Comparison of ENCODE assay signal across 1 cellular context in the genomic region with DNA sequence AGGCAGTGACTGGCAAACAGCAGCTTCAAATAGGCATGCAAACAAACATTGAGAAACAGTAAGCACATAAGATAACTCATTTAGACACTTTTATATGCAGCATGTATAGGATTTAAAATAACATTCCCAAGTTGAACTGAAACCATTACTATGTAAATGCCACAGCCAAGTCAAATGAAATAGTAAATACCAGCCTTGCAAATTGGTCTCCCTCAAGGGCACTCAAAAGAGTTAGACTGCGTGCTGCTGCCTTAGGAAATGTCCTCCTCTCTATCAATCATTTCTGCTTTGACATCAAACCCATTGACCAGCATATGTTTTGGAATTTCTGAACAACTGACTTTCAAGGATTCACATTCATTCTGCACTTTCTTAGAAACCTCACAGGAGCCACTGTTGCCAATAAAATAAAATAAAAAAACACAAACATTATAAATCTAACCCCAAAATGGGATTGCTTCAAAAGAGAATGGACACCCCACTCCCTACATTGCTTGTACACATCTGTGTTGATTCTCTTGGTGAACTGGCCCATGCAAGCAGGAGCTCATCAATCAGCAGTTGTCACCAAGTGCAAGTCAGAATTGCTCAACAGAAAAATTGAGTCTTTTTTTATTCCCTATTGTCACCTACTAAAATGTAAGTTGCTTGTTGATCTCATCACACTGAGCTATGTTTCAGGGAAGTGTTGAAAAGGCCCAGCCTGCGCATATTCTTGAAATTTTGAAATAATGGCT.
TF ChIP-seq lines count a peak whose summit lies in the region.

No MANE protein-coding gene starts in this region.

TF ChIP-seq in WTC11, 78 proteins besides CTCF, POLR2A, EP300 and RAD21 (continued from another document):
- TF ChIP-seq, protein P1, sequence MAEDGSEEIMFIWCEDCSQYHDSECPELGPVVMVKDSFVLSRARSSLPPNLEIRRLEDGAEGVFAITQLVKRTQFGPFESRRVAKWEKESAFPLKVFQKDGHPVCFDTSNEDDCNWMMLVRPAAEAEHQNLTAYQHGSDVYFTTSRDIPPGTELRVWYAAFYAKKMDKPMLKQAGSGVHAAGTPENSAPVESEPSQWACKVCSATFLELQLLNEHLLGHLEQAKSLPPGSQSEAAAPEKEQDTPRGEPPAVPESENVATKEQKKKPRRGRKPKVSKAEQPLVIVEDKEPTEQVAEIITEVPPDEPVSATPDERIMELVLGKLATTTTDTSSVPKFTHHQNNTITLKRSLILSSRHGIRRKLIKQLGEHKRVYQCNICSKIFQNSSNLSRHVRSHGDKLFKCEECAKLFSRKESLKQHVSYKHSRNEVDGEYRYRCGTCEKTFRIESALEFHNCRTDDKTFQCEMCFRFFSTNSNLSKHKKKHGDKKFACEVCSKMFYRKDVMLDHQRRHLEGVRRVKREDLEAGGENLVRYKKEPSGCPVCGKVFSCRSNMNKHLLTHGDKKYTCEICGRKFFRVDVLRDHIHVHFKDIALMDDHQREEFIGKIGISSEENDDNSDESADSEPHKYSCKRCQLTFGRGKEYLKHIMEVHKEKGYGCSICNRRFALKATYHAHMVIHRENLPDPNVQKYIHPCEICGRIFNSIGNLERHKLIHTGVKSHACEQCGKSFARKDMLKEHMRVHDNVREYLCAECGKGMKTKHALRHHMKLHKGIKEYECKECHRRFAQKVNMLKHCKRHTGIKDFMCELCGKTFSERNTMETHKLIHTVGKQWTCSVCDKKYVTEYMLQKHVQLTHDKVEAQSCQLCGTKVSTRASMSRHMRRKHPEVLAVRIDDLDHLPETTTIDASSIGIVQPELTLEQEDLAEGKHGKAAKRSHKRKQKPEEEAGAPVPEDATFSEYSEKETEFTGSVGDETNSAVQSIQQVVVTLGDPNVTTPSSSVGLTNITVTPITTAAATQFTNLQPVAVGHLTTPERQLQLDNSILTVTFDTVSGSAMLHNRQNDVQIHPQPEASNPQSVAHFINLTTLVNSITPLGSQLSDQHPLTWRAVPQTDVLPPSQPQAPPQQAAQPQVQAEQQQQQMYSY (CRISPR knock-in tag; IDR thresholded peaks at IDR 0.05): no peak
- TF ChIP-seq, protein P2, sequence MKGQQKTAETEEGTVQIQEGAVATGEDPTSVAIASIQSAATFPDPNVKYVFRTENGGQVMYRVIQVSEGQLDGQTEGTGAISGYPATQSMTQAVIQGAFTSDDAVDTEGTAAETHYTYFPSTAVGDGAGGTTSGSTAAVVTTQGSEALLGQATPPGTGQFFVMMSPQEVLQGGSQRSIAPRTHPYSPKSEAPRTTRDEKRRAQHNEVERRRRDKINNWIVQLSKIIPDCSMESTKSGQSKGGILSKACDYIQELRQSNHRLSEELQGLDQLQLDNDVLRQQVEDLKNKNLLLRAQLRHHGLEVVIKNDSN (CRISPR knock-in tag; IDR thresholded peaks at IDR 0.05): no peak
- no peak for TF ChIP-seq CREB1 (CRISPR knock-in tag; IDR thresholded peaks at IDR 0.05)
- no peak for TF ChIP-seq FOXK1 (CRISPR knock-in tag; IDR thresholded peaks at IDR 0.05)
- TF ChIP-seq, protein P3, sequence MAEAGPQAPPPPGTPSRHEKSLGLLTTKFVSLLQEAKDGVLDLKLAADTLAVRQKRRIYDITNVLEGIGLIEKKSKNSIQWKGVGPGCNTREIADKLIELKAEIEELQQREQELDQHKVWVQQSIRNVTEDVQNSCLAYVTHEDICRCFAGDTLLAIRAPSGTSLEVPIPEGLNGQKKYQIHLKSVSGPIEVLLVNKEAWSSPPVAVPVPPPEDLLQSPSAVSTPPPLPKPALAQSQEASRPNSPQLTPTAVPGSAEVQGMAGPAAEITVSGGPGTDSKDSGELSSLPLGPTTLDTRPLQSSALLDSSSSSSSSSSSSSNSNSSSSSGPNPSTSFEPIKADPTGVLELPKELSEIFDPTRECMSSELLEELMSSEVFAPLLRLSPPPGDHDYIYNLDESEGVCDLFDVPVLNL (CRISPR knock-in tag; IDR thresholded peaks at IDR 0.05; ENCODE audit: borderline replicate concordance, low read depth): no peak
- TF ChIP-seq, protein P4, sequence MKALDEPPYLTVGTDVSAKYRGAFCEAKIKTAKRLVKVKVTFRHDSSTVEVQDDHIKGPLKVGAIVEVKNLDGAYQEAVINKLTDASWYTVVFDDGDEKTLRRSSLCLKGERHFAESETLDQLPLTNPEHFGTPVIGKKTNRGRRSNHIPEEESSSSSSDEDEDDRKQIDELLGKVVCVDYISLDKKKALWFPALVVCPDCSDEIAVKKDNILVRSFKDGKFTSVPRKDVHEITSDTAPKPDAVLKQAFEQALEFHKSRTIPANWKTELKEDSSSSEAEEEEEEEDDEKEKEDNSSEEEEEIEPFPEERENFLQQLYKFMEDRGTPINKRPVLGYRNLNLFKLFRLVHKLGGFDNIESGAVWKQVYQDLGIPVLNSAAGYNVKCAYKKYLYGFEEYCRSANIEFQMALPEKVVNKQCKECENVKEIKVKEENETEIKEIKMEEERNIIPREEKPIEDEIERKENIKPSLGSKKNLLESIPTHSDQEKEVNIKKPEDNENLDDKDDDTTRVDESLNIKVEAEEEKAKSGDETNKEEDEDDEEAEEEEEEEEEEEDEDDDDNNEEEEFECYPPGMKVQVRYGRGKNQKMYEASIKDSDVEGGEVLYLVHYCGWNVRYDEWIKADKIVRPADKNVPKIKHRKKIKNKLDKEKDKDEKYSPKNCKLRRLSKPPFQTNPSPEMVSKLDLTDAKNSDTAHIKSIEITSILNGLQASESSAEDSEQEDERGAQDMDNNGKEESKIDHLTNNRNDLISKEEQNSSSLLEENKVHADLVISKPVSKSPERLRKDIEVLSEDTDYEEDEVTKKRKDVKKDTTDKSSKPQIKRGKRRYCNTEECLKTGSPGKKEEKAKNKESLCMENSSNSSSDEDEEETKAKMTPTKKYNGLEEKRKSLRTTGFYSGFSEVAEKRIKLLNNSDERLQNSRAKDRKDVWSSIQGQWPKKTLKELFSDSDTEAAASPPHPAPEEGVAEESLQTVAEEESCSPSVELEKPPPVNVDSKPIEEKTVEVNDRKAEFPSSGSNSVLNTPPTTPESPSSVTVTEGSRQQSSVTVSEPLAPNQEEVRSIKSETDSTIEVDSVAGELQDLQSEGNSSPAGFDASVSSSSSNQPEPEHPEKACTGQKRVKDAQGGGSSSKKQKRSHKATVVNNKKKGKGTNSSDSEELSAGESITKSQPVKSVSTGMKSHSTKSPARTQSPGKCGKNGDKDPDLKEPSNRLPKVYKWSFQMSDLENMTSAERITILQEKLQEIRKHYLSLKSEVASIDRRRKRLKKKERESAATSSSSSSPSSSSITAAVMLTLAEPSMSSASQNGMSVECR (CRISPR knock-in tag; IDR thresholded peaks at IDR 0.05; ENCODE audit: borderline replicate concordance): no peak
- TF ChIP-seq ZNF232 (CRISPR knock-in tag; IDR thresholded peaks at IDR 0.05): no peak
- TF ChIP-seq FOXP1 (CRISPR knock-in tag; IDR thresholded peaks at IDR 0.05; ENCODE audit: borderline replicate concordance): no peak
- TF ChIP-seq SMAD3 (CRISPR knock-in tag; IDR thresholded peaks at IDR 0.05; ENCODE audit: borderline replicate concordance): no peak
